Comparison of ENCODE assay signal across 11 cellular contexts in genomic region chr6:28898710-28898965, GRCh38. TPM values are rescaled to one million over a fixed set of nuclear protein-coding genes. Genes with fewer than 3 reads are reported as not detected.
DNase-seq lines count a peak whose midpoint lies in the region; ATAC-seq and TF ChIP-seq lines count a peak whose summit lies in the region.
"Had no signal": no experiment of that assay in that cellular context is flagged by ENCODE, and none has a peak within 500 bp of the region (broad histone marks: within the 10 kb centered on the region; RNA-seq: fewer than 3 reads in every experiment).

No MANE protein-coding gene starts in this region.

- H3K9me2 ChIP-seq in GM23338 (ENCODE audit: insufficient read depth): no peaks in the 10 kb centered on the region

- H3K9me3 Mint-ChIP-seq in CD4-positive, CD25-positive, alpha-beta regulatory T cell: peaks cover 0 to 12% (median 0%) of the 10 kb centered on the region in 7 donors
- H3K9me3 Mint-ChIP-seq in GM23338: peaks cover 7% of the 10 kb centered on the region; the same call in 2 of the 3 replicates
- H3K9me3 Mint-ChIP-seq in activated B cell treated with CpG ODN at 0.5 μM for 24 hours: peaks cover 2% of the 10 kb centered on the region
- no peaks in the 10 kb centered on the region for H3K9me3 Mint-ChIP-seq in mesothelial cell of epicardium

- H3K79me2 ChIP-seq in GM23338 (replicated peaks; ENCODE audit: insufficient read depth): no peaks in the 10 kb centered on the region

- H3K9me3 ChIP-seq in CD4-positive, CD25-positive, alpha-beta regulatory T cell (ENCODE audit: control insufficient read depth in 2 of 2, low read length in 2 of 2): no peaks in the 10 kb centered on the region

- H3K27me3 Mint-ChIP-seq in CD4-positive, CD25-positive, alpha-beta regulatory T cell: peaks cover 21% of the 10 kb centered on the region
- H3K27me3 Mint-ChIP-seq in GM23338 (ENCODE audit: insufficient read depth, low read depth, poor library complexity) (peaks cover 23% of the 10 kb centered on the region), activated B cell treated with CpG ODN at 0.5 μM for 24 hours (peaks cover 3% of the 10 kb centered on the region), mesothelial cell of epicardium (ENCODE audit: low read depth) (peaks cover 3% of the 10 kb centered on the region)

- H3F3A ChIP-seq in GM23338 (replicated peaks; ENCODE audit: low read depth): peaks cover 14% of the 10 kb centered on the region

- POLR2A ChIA-PET in activated B cell treated with CpG ODN at 0.5 μM for 24 hours (lab: Charles Lee): interaction anchor here (0.9 to 1.4 kb wide), 2 partner anchors 23 to 25 kb away, joined by 3 read pairs; partner anchors contain the start of gene TRIM27

- peaks cover 33% of the 10 kb centered on the region for H3K36me3 Mint-ChIP-seq in CD4-positive, CD25-positive, alpha-beta regulatory T cell
- peaks cover 41% of the 10 kb centered on the region for H3K36me3 Mint-ChIP-seq in GM23338 (ENCODE audit: low read depth)
- peaks cover 52% of the 10 kb centered on the region for H3K36me3 Mint-ChIP-seq in activated B cell treated with CpG ODN at 0.5 μM for 24 hours (ENCODE audit: low read depth)
- peaks cover 14% of the 10 kb centered on the region for H3K36me3 Mint-ChIP-seq in mesothelial cell of epicardium

- DNase-seq in CD4-positive, CD25-positive, alpha-beta regulatory T cell: no peak
- DNase-seq in GM23338 (ENCODE audit: low spot score) (no peak), activated B cell treated with CpG ODN at 0.5 μM for 24 hours (no peak), mesothelial cell of epicardium (ENCODE audit: low spot score in 2 of 2, unreplicated experiment in 2 of 2) (no peak), NCI-H345 (lab: John Stamatoyannopoulos, UW) (no peak), sciatic nerve (ENCODE audit: low spot score) (no peak)
- DNase-seq: DMS153, dorsolateral prefrontal cortex, Right ventricle myocardium superior had no signal

- 0 out of 4 replicates have a peak, but pooled peaks of 1 of the 2 experiments have one; percentile 18 for TF ChIP-seq CTCF in GM23338 (conservative IDR thresholded peaks at IDR 0.05; ENCODE audit: low read depth in 2 of 2)
- TF ChIP-seq CTCF in activated B cell treated with CpG ODN at 0.5 μM for 24 hours (IDR thresholded peaks at IDR 0.05): no peak
- no peak for TF ChIP-seq CTCF in mesothelial cell of epicardium (IDR thresholded peaks at IDR 0.05; ENCODE audit: unreplicated experiment)

- no peak overlapping the region for H3K4me3 ChIP-seq in CD4-positive, CD25-positive, alpha-beta regulatory T cell (ENCODE audit: low read depth, low read length)
- no peak overlapping the region for H3K4me3 ChIP-seq in GM23338

- H4K20me1 ChIP-seq in GM23338 (replicated peaks; ENCODE audit: insufficient read depth): no peaks in the 10 kb centered on the region; the same call in 1 of the 2 replicates

- H3K4me3 Mint-ChIP-seq in CD4-positive, CD25-positive, alpha-beta regulatory T cell: peak overlapping the region; percentile 68 to 86 (median 78)
- H3K4me3 Mint-ChIP-seq in GM23338: peak overlapping the region; percentile 53; the same call in 2 of the 3 replicates
- H3K4me3 Mint-ChIP-seq in activated B cell treated with CpG ODN at 0.5 μM for 24 hours: peak overlapping the region; percentile 53
- peak overlapping the region; percentile 68 for H3K4me3 Mint-ChIP-seq in mesothelial cell of epicardium

- peaks cover 25% of the 10 kb centered on the region for H3K36me3 ChIP-seq in CD4-positive, CD25-positive, alpha-beta regulatory T cell (ENCODE audit: control insufficient read depth, insufficient read depth, low read length)
- H3K36me3 ChIP-seq in GM23338 (ENCODE audit: insufficient read depth): peaks cover 14% of the 10 kb centered on the region

- no peak overlapping the region for H3K4me2 ChIP-seq in GM23338

- intact Hi-C loops in activated B cell treated with CpG ODN at 0.5 μM for 24 hours (cut with micrococcal nuclease): loop anchor here (5.0 kb wide), 2 partner anchors 1006 to 1429 kb away; partner anchors contain the start of gene TRIM39
- intact Hi-C loops in sciatic nerve (cut with DNase I): no loop called here

- H3K27ac Mint-ChIP-seq in CD4-positive, CD25-positive, alpha-beta regulatory T cell: peak overlapping the region in 1 of 3 donors; percentile 52
- no peak overlapping the region for H3K27ac Mint-ChIP-seq in GM23338
- no peak overlapping the region for H3K27ac Mint-ChIP-seq in activated B cell treated with CpG ODN at 0.5 μM for 24 hours
- H3K27ac Mint-ChIP-seq in mesothelial cell of epicardium: peak overlapping the region; percentile 34

- H3K27me3 ChIP-seq in CD4-positive, CD25-positive, alpha-beta regulatory T cell (ENCODE audit: control insufficient read depth, insufficient read depth, low read length): no peaks in the 10 kb centered on the region
- H3K27me3 ChIP-seq in GM23338 (ENCODE audit: insufficient read depth): no peaks in the 10 kb centered on the region
- H3K27me3 ChIP-seq: dorsolateral prefrontal cortex had no signal

- H2AFZ ChIP-seq in GM23338: no peak overlapping the region

- no peak for ATAC-seq in CD4-positive, CD25-positive, alpha-beta regulatory T cell (ENCODE audit: low read depth in 2 of 2)
- ATAC-seq in GM23338: no peak
- ATAC-seq in activated B cell treated with CpG ODN at 0.5 μM for 24 hours (ENCODE audit: low read depth): no peak
- ATAC-seq in HG02571 (IDR thresholded peaks at IDR 0.05; ENCODE audit: unreplicated experiment): no peak
- ATAC-seq in HG02970 (IDR thresholded peaks at IDR 0.05; ENCODE audit: low FRiP score, unreplicated experiment): no peak
- no peak for ATAC-seq in sciatic nerve

- peaks cover 12 to 34% (median 26%) of the 10 kb centered on the region in 4 donors for H3K4me1 Mint-ChIP-seq in CD4-positive, CD25-positive, alpha-beta regulatory T cell
- H3K4me1 Mint-ChIP-seq in GM23338 (peaks cover 2% of the 10 kb centered on the region), activated B cell treated with CpG ODN at 0.5 μM for 24 hours (peaks cover 35% of the 10 kb centered on the region), mesothelial cell of epicardium (peaks cover 9% of the 10 kb centered on the region)

- peaks cover 20% of the 10 kb centered on the region for H3K4me1 ChIP-seq in CD4-positive, CD25-positive, alpha-beta regulatory T cell (ENCODE audit: control insufficient read depth, insufficient read depth, low read length, poor library complexity, severe bottlenecking)
- peaks cover 5% of the 10 kb centered on the region; the same call in 1 of the 2 replicates for H3K4me1 ChIP-seq in GM23338 (ENCODE audit: insufficient read depth)

- CTCF ChIA-PET in activated B cell treated with CpG ODN at 0.5 μM for 24 hours (lab: Charles Lee): no interaction called here

- H3K27ac ChIP-seq in CD4-positive, CD25-positive, alpha-beta regulatory T cell (ENCODE audit: insufficient read depth, low read length, poor library complexity, severe bottlenecking): no peak overlapping the region
- no peak overlapping the region for H3K27ac ChIP-seq in GM23338 (ENCODE audit: low read depth)
- H3K27ac ChIP-seq: dorsolateral prefrontal cortex had no signal

RNA-seq across cellular contexts. Expression of gene TRIM27, which starts 25.1 kb away (rescaled TPM):
- 23.5 TPM for total RNA-seq in CD4-positive, CD25-positive, alpha-beta regulatory T cell
- 10 to 100 TPM; 46.2 to 76.4 (median 59.4) TPM for polyA plus RNA-seq in CD4-positive, CD25-positive, alpha-beta regulatory T cell
- 98.4 and 127 TPM in 2 replicates for total RNA-seq in GM23338 (2014; rRNA removed; shearing (Covaris generic))
- polyA plus RNA-seq in GM23338 (2016; fragmentation: Nextera tagmentation; extraction: Ambion mirVana): 43.1 and 47.9 TPM in 2 replicates
- total RNA-seq in activated B cell treated with CpG ODN at 0.5 μM for 24 hours: 59.5 and 64.8 TPM in 2 replicates
- total RNA-seq in mesothelial cell of epicardium: 75.7 to 77.0 TPM (median 76.1 TPM) in 3 replicates
- 50.0 TPM for total RNA-seq in sciatic nerve
